In genomic region chr6:19416811-19417210, GRCh38 we compare ENCODE assay signal across 29 cellular contexts.
"Had no signal": no experiment of that assay in that cellular context is flagged by ENCODE, and none has a peak within 500 bp of the region (broad histone marks: within the 10 kb centered on the region; RNA-seq: fewer than 3 reads in every experiment).

No MANE protein-coding gene starts in this region.

- DNase-seq: activated B cell treated with CpG ODN at 0.5 μM for 24 hours; activated CD4-positive, alpha-beta memory T cell treated with anti-CD3 and anti-CD28 coated beads for 36 hours; activated CD4-positive, alpha-beta T cell treated with anti-CD3 and anti-CD28 coated beads for 4 hours; activated CD4-positive, alpha-beta T cell treated with anti-CD3 and anti-CD28 coated beads, Interleukin-2, amount 50 U/mL, for 1 hour; activated CD4-positive, CD25-positive, alpha-beta regulatory T cell treated with anti-CD3 and anti-CD28 coated beads, Interleukin-2, amount 50 U/mL, for 72 hours; activated CD8-positive, alpha-beta memory T cell treated with anti-CD3 and anti-CD28 coated beads, Interleukin-2, amount 50 U/mL, for 4 hours; activated gamma-delta T cell treated with Interleukin-2 at 50 U/mL for 16 hours; activated naive CD4-positive, alpha-beta T cell treated with anti-CD3 and anti-CD28 coated beads for 36 hours; activated T-cell treated with anti-CD3 and anti-CD28 coated beads for 4 hours; activated T-cell treated with anti-CD3 and anti-CD28 coated beads, Interleukin-2, amount 50 U/mL, for 4 hours; adrenal gland; caudate nucleus; cerebellar nuclear complex; NCI-H1092 treated with DMSO at 0.1 percent for 48 hours; NCI-H1417; NCI-H2029; NCI-H345; NCI-H524 treated with DMSO at 0.1 percent for 48 hours; Right ventricle myocardium superior; SW 1271; T-helper 1 cell; T-helper 2 cell; T-helper 9 cell had no signal

- H3K27me3 ChIP-seq: adrenal gland had no signal

- ATAC-seq: activated naive CD4-positive, alpha-beta T cell treated with anti-CD3 and anti-CD28 coated beads, Interleukin-2, amount 50 U/mL, for 72 hours; activated T-cell treated with anti-CD3 and anti-CD28 coated beads, Interleukin-2, amount 50 U/mL, for 4 hours had no signal

- H3K9me3 Mint-ChIP-seq: activated T-helper 1 cell treated with anti-CD3 and anti-CD28 coated beads, Interleukin-12 subunit alpha, Interleukin-12 subunit beta, Interleukin-2, Interleukin-4 antibody, amounts not matched to agents 30 ng/mL and 10 ng/mL and 1 ng/mL, durations not matched to agents 14 hours and 24 hours and 36 hours had no signal

- H3K4me2 ChIP-seq: KMS-11 had no signal

- H3K27me3 Mint-ChIP-seq: activated B cell treated with CpG ODN at 0.5 μM for 24 hours; activated CD4-positive, alpha-beta memory T cell treated with anti-CD3 and anti-CD28 coated beads for 36 hours; brain had no signal

- H3K9ac ChIP-seq: KMS-11 had no signal

- H3K4me1 ChIP-seq: adrenal gland had no signal

- H3K4me3 ChIP-seq: adrenal gland had no signal

- H3K36me3 ChIP-seq: adrenal gland had no signal

- H3K27ac ChIP-seq: adrenal gland, KMS-11, RWPE1, VCaP had no signal

- H3K36me3 Mint-ChIP-seq: activated CD4-positive, alpha-beta memory T cell treated with anti-CD3 and anti-CD28 coated beads for 36 hours; activated naive CD4-positive, alpha-beta T cell treated with anti-CD3 and anti-CD28 coated beads, Interleukin-2, amount 50 U/mL, for 72 hours had no signal

- H3K27ac Mint-ChIP-seq: activated B cell treated with CpG ODN at 0.5 μM for 24 hours; activated CD4-positive, alpha-beta memory T cell treated with anti-CD3 and anti-CD28 coated beads for 36 hours; activated naive CD4-positive, alpha-beta T cell treated with anti-CD3 and anti-CD28 coated beads for 36 hours; activated naive CD4-positive, alpha-beta T cell treated with anti-CD3 and anti-CD28 coated beads, Interleukin-2, amount 50 U/mL, for 72 hours; activated T-helper 1 cell treated with anti-CD3 and anti-CD28 coated beads, Interleukin-12 subunit alpha, Interleukin-12 subunit beta, Interleukin-2, Interleukin-4 antibody, amounts not matched to agents 30 ng/mL and 10 ng/mL and 1 ng/mL, durations not matched to agents 14 hours and 24 hours and 36 hours; brain had no signal

- H3K4me1 Mint-ChIP-seq: activated B cell treated with CpG ODN at 0.5 μM for 24 hours, brain had no signal

- H3K9me3 ChIP-seq: adrenal gland had no signal

- H3K4me3 Mint-ChIP-seq: activated B cell treated with CpG ODN at 0.5 μM for 24 hours; activated CD4-positive, alpha-beta memory T cell treated with anti-CD3 and anti-CD28 coated beads for 36 hours; activated naive CD4-positive, alpha-beta T cell treated with anti-CD3 and anti-CD28 coated beads for 36 hours; activated T-cell treated with anti-CD3 and anti-CD28 coated beads, Interleukin-2, amount 50 U/mL, for 4 hours; activated T-helper 1 cell treated with anti-CD3 and anti-CD28 coated beads, Interleukin-12 subunit alpha, Interleukin-12 subunit beta, Interleukin-2, Interleukin-4 antibody, amounts not matched to agents 30 ng/mL and 10 ng/mL and 1 ng/mL, durations not matched to agents 14 hours and 24 hours and 36 hours; brain had no signal
